ENCODE assay signal across 1 cellular context in the genomic region with DNA sequence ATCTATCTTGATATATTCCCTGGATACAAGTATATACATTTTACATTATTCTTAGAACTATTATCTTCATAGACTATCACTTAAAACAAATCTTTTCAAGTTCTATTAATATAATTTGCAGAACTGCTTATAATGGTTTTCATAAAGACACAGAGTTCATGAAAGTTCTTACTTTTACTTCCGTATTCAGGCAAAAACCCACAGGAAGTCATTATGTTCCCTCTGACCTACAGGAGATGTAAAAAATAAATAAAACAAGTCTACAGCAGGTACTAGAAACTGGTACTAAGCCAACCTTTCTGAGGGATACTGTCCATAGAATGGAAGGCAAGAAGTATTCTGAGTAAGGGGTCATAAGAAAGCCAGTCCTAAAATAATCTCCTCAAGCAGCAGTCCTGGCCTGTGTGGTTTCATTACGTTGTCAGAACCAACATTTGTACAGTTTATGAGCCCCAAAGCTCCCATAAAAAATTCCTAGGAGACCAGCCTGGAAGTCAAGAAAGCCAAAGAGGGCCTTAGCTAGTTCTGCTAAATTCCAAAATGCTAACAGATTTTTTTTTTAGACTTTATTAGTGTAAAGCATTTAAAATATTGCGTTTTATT.
TF ChIP-seq lines count a peak whose summit lies in the region.

No MANE protein-coding gene starts in this region.

TF ChIP-seq in GM12878, 131 proteins besides CTCF, POLR2A, EP300 and RAD21 (continued from another document):
- TF ChIP-seq, protein P1, sequence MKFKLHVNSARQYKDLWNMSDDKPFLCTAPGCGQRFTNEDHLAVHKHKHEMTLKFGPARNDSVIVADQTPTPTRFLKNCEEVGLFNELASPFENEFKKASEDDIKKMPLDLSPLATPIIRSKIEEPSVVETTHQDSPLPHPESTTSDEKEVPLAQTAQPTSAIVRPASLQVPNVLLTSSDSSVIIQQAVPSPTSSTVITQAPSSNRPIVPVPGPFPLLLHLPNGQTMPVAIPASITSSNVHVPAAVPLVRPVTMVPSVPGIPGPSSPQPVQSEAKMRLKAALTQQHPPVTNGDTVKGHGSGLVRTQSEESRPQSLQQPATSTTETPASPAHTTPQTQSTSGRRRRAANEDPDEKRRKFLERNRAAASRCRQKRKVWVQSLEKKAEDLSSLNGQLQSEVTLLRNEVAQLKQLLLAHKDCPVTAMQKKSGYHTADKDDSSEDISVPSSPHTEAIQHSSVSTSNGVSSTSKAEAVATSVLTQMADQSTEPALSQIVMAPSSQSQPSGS (IDR thresholded peaks at IDR 0.05; ENCODE audit: low read length) = 0 out of 2 replicates have a peak, but pooled peaks have one; percentile 23
- no peak for TF ChIP-seq NFXL1 (IDR thresholded peaks at IDR 0.05; ENCODE audit: borderline replicate concordance)
- peak; percentile 92 for TF ChIP-seq SPI1 (IDR thresholded peaks at IDR 0.05; ENCODE audit: borderline replicate concordance, insufficient read depth, low read depth, low read length)
- no peak for TF ChIP-seq BRCA1 (IDR thresholded peaks at IDR 0.05; ENCODE audit: low read depth, low read length)
- TF ChIP-seq IRF4 (IDR thresholded peaks at IDR 0.05; ENCODE audit: low read depth, low read length) = 0 out of 2 replicates have a peak, but pooled peaks have one; percentile 16
- TF ChIP-seq, protein P2, sequence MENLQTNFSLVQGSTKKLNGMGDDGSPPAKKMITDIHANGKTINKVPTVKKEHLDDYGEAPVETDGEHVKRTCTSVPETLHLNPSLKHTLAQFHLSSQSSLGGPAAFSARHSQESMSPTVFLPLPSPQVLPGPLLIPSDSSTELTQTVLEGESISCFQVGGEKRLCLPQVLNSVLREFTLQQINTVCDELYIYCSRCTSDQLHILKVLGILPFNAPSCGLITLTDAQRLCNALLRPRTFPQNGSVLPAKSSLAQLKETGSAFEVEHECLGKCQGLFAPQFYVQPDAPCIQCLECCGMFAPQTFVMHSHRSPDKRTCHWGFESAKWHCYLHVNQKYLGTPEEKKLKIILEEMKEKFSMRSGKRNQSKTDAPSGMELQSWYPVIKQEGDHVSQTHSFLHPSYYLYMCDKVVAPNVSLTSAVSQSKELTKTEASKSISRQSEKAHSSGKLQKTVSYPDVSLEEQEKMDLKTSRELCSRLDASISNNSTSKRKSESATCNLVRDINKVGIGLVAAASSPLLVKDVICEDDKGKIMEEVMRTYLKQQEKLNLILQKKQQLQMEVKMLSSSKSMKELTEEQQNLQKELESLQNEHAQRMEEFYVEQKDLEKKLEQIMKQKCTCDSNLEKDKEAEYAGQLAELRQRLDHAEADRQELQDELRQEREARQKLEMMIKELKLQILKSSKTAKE (IDR thresholded peaks at IDR 0.05; ENCODE audit: low read depth, poor library complexity, severe bottlenecking) = peak; percentile 40
- peak; percentile 44; the same call in 1 of the 2 replicates for TF ChIP-seq BMI1 (IDR thresholded peaks at IDR 0.05; ENCODE audit: borderline replicate concordance)
- 0 out of 2 replicates have a peak, but pooled peaks have one; percentile 75 for TF ChIP-seq MEF2A (IDR thresholded peaks at IDR 0.05; ENCODE audit: insufficient read depth, low read depth, low read length)
- TF ChIP-seq MEF2B (IDR thresholded peaks at IDR 0.05; ENCODE audit: partially characterized antibody, poor library complexity, severe bottlenecking) = no peak
- TF ChIP-seq ZNF622 (IDR thresholded peaks at IDR 0.05) = no peak
- TF ChIP-seq MXI1 (IDR thresholded peaks at IDR 0.05; ENCODE audit: low read depth, low read length) = no peak
- 0 out of 2 replicates have a peak, but pooled peaks have one; percentile 18 for TF ChIP-seq GATAD2B (conservative IDR thresholded peaks at IDR 0.05; ENCODE audit: low read depth)
